In genomic region chr4:88549815-88550214, GRCh38 we compare ENCODE assay signal across 31 cellular contexts.
"Had no signal": no experiment of that assay in that cellular context is flagged by ENCODE, and none has a peak within 500 bp of the region (broad histone marks: within the 10 kb centered on the region; RNA-seq: fewer than 3 reads in every experiment).

No MANE protein-coding gene starts in this region.

- H3K27me3 Mint-ChIP-seq: activated CD4-positive, alpha-beta memory T cell treated with anti-CD3 and anti-CD28 coated beads for 36 hours; activated CD4-positive, alpha-beta T cell treated with anti-CD3 and anti-CD28 coated beads for 36 hours; activated CD8-positive, alpha-beta memory T cell treated with anti-CD3 and anti-CD28 coated beads, Interleukin-2, amount 10 ng/mL, durations not matched to agents 7 days and 5 days; brain had no signal

- ATAC-seq: activated CD4-positive, alpha-beta T cell treated with anti-CD3 and anti-CD28 coated beads for 36 hours; activated CD8-positive, alpha-beta memory T cell treated with anti-CD3 and anti-CD28 coated beads, Interleukin-2, amount 10 ng/mL, durations not matched to agents 7 days and 5 days; activated CD8-positive, alpha-beta T cell treated with anti-CD3 and anti-CD28 coated beads, Interleukin-2, amount 10 ng/mL, durations not matched to agents 7 days and 5 days; activated naive CD4-positive, alpha-beta T cell treated with anti-CD3 and anti-CD28 coated beads, Interleukin-2, amount 50 U/mL, for 72 hours; esophagus mucosa had no signal

- H3K9me3 ChIP-seq: ascending aorta, breast epithelium, colonic mucosa had no signal

- H3K4me3 Mint-ChIP-seq: activated CD4-positive, alpha-beta memory T cell treated with anti-CD3 and anti-CD28 coated beads for 36 hours; activated CD4-positive, alpha-beta T cell treated with anti-CD3 and anti-CD28 coated beads for 36 hours; activated CD4-positive, alpha-beta T cell treated with anti-CD3 and anti-CD28 coated beads, Interleukin-2, amount 10 ng/mL, durations not matched to agents 24 days and 14 days; activated CD8-positive, alpha-beta memory T cell treated with anti-CD3 and anti-CD28 coated beads, Interleukin-2, amount 10 ng/mL, durations not matched to agents 7 days and 5 days; activated CD8-positive, alpha-beta T cell treated with anti-CD3 and anti-CD28 coated beads, Interleukin-2, amount 10 ng/mL, durations not matched to agents 7 days and 5 days; activated naive CD4-positive, alpha-beta T cell treated with anti-CD3 and anti-CD28 coated beads, Interleukin-2, amount 10 ng/mL, durations not matched to agents 7 days and 5 days; activated naive CD8-positive, alpha-beta T cell treated with anti-CD3 and anti-CD28 coated beads, Interleukin-2, amount 10 ng/mL, durations not matched to agents 7 days and 5 days; activated T-helper 1 cell treated with anti-CD3 and anti-CD28 coated beads, Interleukin-12 subunit alpha, Interleukin-12 subunit beta, Interleukin-2, Interleukin-4 antibody, amounts not matched to agents 30 ng/mL and 10 ng/mL and 1 ng/mL, durations not matched to agents 14 hours and 24 hours and 36 hours; brain; endodermal cell had no signal

- H3K36me3 ChIP-seq: ascending aorta, breast epithelium, cardiac muscle cell, colonic mucosa, WERI-Rb-1 had no signal

- H3K4me3 ChIP-seq: ascending aorta, breast epithelium, cardiac muscle cell, colonic mucosa had no signal

- H3K27ac Mint-ChIP-seq: activated CD4-positive, alpha-beta memory T cell treated with anti-CD3 and anti-CD28 coated beads for 36 hours; activated CD4-positive, alpha-beta T cell treated with anti-CD3 and anti-CD28 coated beads for 36 hours; activated CD4-positive, alpha-beta T cell treated with anti-CD3 and anti-CD28 coated beads, Interleukin-2, amount 10 ng/mL, durations not matched to agents 24 days and 14 days; activated CD8-positive, alpha-beta memory T cell treated with anti-CD3 and anti-CD28 coated beads, Interleukin-2, amount 10 ng/mL, durations not matched to agents 7 days and 5 days; activated CD8-positive, alpha-beta T cell treated with anti-CD3 and anti-CD28 coated beads, Interleukin-2, amount 10 ng/mL, durations not matched to agents 7 days and 5 days; activated naive CD4-positive, alpha-beta T cell treated with anti-CD3 and anti-CD28 coated beads, Interleukin-2, amount 10 ng/mL, durations not matched to agents 7 days and 5 days; activated naive CD4-positive, alpha-beta T cell treated with anti-CD3 and anti-CD28 coated beads, Interleukin-2, amount 50 U/mL, for 72 hours; activated naive CD8-positive, alpha-beta T cell treated with anti-CD3 and anti-CD28 coated beads, Interleukin-2, amount 10 ng/mL, durations not matched to agents 7 days and 5 days; activated T-helper 1 cell treated with anti-CD3 and anti-CD28 coated beads, Interleukin-12 subunit alpha, Interleukin-12 subunit beta, Interleukin-2, Interleukin-4 antibody, amounts not matched to agents 30 ng/mL and 10 ng/mL and 1 ng/mL, durations not matched to agents 14 hours and 24 hours and 36 hours; brain; endodermal cell had no signal

- H3K36me3 Mint-ChIP-seq: activated CD4-positive, alpha-beta memory T cell treated with anti-CD3 and anti-CD28 coated beads for 36 hours; activated CD8-positive, alpha-beta memory T cell treated with anti-CD3 and anti-CD28 coated beads, Interleukin-2, amount 10 ng/mL, durations not matched to agents 7 days and 5 days; activated naive CD4-positive, alpha-beta T cell treated with anti-CD3 and anti-CD28 coated beads, Interleukin-2, amount 10 ng/mL, durations not matched to agents 7 days and 5 days; activated naive CD4-positive, alpha-beta T cell treated with anti-CD3 and anti-CD28 coated beads, Interleukin-2, amount 50 U/mL, for 72 hours; activated naive CD8-positive, alpha-beta T cell treated with anti-CD3 and anti-CD28 coated beads, Interleukin-2, amount 10 ng/mL, durations not matched to agents 7 days and 5 days; brain had no signal

- H3K4me1 ChIP-seq: ascending aorta, breast epithelium, colonic mucosa had no signal

- H3K27me3 ChIP-seq: ascending aorta, breast epithelium, cardiac muscle cell, colonic mucosa had no signal

- H3K9me3 Mint-ChIP-seq: activated CD4-positive, alpha-beta memory T cell treated with anti-CD3 and anti-CD28 coated beads for 36 hours; activated CD4-positive, alpha-beta T cell treated with anti-CD3 and anti-CD28 coated beads, Interleukin-2, amount 10 ng/mL, durations not matched to agents 24 days and 14 days; activated naive CD4-positive, alpha-beta T cell treated with anti-CD3 and anti-CD28 coated beads, Interleukin-2, amount 50 U/mL, for 72 hours; activated naive CD8-positive, alpha-beta T cell treated with anti-CD3 and anti-CD28 coated beads, Interleukin-2, amount 10 ng/mL, durations not matched to agents 7 days and 5 days; activated T-helper 1 cell treated with anti-CD3 and anti-CD28 coated beads, Interleukin-12 subunit alpha, Interleukin-12 subunit beta, Interleukin-2, Interleukin-4 antibody, amounts not matched to agents 30 ng/mL and 10 ng/mL and 1 ng/mL, durations not matched to agents 14 hours and 24 hours and 36 hours had no signal

- H3K27ac ChIP-seq: ascending aorta, breast epithelium, cardiac muscle cell, colonic mucosa, WERI-Rb-1 had no signal

- H3K4me1 Mint-ChIP-seq: activated CD4-positive, alpha-beta T cell treated with anti-CD3 and anti-CD28 coated beads for 36 hours; activated CD4-positive, alpha-beta T cell treated with anti-CD3 and anti-CD28 coated beads, Interleukin-2, amount 10 ng/mL, durations not matched to agents 24 days and 14 days; activated CD8-positive, alpha-beta memory T cell treated with anti-CD3 and anti-CD28 coated beads, Interleukin-2, amount 10 ng/mL, durations not matched to agents 7 days and 5 days; activated naive CD4-positive, alpha-beta T cell treated with anti-CD3 and anti-CD28 coated beads, Interleukin-2, amount 10 ng/mL, durations not matched to agents 7 days and 5 days; activated naive CD8-positive, alpha-beta T cell treated with anti-CD3 and anti-CD28 coated beads, Interleukin-2, amount 10 ng/mL, durations not matched to agents 7 days and 5 days; brain; endodermal cell had no signal

- DNase-seq: activated CD4-positive, alpha-beta memory T cell treated with anti-CD3 and anti-CD28 coated beads for 36 hours; activated CD4-positive, alpha-beta T cell treated with anti-CD3 and anti-CD28 coated beads for 36 hours; activated CD4-positive, alpha-beta T cell treated with anti-CD3 and anti-CD28 coated beads, Interleukin-2, amount 10 ng/mL, durations not matched to agents 24 days and 14 days; activated CD4-positive, CD25-positive, alpha-beta regulatory T cell; activated CD4-positive, CD25-positive, alpha-beta regulatory T cell treated with anti-CD3 and anti-CD28 coated beads, Interleukin-2, amount 50 U/mL, for 72 hours; activated CD8-positive, alpha-beta memory T cell treated with anti-CD3 and anti-CD28 coated beads, Interleukin-2, amount 10 ng/mL, durations not matched to agents 7 days and 5 days; activated CD8-positive, alpha-beta memory T cell treated with anti-CD3 and anti-CD28 coated beads, Interleukin-2, amount 50 U/mL, for 4 hours; activated CD8-positive, alpha-beta T cell treated with anti-CD3 and anti-CD28 coated beads, Interleukin-2, amount 10 ng/mL, durations not matched to agents 7 days and 5 days; activated gamma-delta T cell; activated naive CD4-positive, alpha-beta T cell; activated naive CD4-positive, alpha-beta T cell treated with anti-CD3 and anti-CD28 coated beads, Interleukin-2, amount 10 ng/mL, durations not matched to agents 7 days and 5 days; activated naive CD8-positive, alpha-beta T cell treated with anti-CD3 and anti-CD28 coated beads, Interleukin-2, amount 10 ng/mL, durations not matched to agents 7 days and 5 days; activated T-cell treated with anti-CD3 and anti-CD28 coated beads, Interleukin-2, amount 50 U/mL, for 1 hour; activated T-cell treated with anti-CD3 and anti-CD28 coated beads, Interleukin-2, amount 50 U/mL, for 48 hours; central memory CD4-positive, alpha-beta T cell; cerebellar nuclear complex; colonic mucosa; effector memory CD4-positive, alpha-beta T cell; endodermal cell; foreskin fibroblast; head of caudate nucleus; hippocampal formation; T-helper 2 cell; WERI-Rb-1 had no signal
